Comparison of ENCODE assay signal across 8 cellular contexts in genomic region chr2:98608118-98608961, GRCh38. TPM values are rescaled to one million over a fixed set of nuclear protein-coding genes. Genes with fewer than 3 reads are reported as not detected.
A peak's percentile ranks its signal among the peaks of the same experiment; 100 is the strongest.
DNase-seq lines count a peak whose midpoint lies in the region; TF ChIP-seq lines count a peak whose summit lies in the region.

COA5 (minus strand) TSS chr2:98608512; CDS start chr2:98608405, 107 bp downstream.
UNC50 (plus strand) TSS chr2:98608589; CDS start chr2:98609760, 1,171 bp downstream.

- no peak within 1 kb of the TSS for H3K4ac ChIP-seq in H9 (ENCODE audit: low read depth, low read length)

- peak within 1 kb of the TSS; percentile 94 for H3K4me3 ChIP-seq in MG63

- no peak within 1 kb of the TSS for H4K91ac ChIP-seq in H9 (ENCODE audit: insufficient read length, low read depth, low read length)

- H3K4me3 Mint-ChIP-seq in H9, result peak within 1 kb of the TSS; percentile 85 to 86
- peak within 1 kb of the TSS; percentile 92 for H3K4me3 Mint-ChIP-seq in nephron progenitor cell
- H3K4me3 Mint-ChIP-seq in stimulated activated naive CD8-positive, alpha-beta T cell treated with anti-CD3 and anti-CD28 coated beads, Interleukin-15, Interleukin-2, amounts not matched to agents 100 ng/mL and 50 ng/mL, for 24 hours, result peak within 1 kb of the TSS; percentile 99

- H3K79me1 ChIP-seq in H9 (ENCODE audit: insufficient read depth, low read depth, low read length, poor library complexity, severe bottlenecking), result peaks cover 7% of the 10 kb centered on the region

- no peak within 1 kb of the TSS for H4K5ac ChIP-seq in H9 (ENCODE audit: insufficient read length, low read depth, low read length)

- H3K9me3 ChIP-seq in H9 (ENCODE audit: control insufficient read depth, low read depth, low read length) (no peaks in the 10 kb centered on the region), MG63 (no peaks in the 10 kb centered on the region)

- H3K23me2 ChIP-seq in H9 (ENCODE audit: insufficient read length, low read depth, low read length, poor library complexity, severe bottlenecking), result peaks cover 14% of the 10 kb centered on the region

- H2BK15ac ChIP-seq in H9 (ENCODE audit: low read depth, low read length), result no peak within 1 kb of the TSS

- TF ChIP-seq CTCF in H9 (conservative IDR thresholded peaks at IDR 0.05) (peak; percentile 9; the same call in 1 of the 3 replicates), nephron progenitor cell (IDR thresholded peaks at IDR 0.05) (no peak)

- no peaks in the 10 kb centered on the region for H3K9me3 Mint-ChIP-seq in H9
- no peaks in the 10 kb centered on the region for H3K9me3 Mint-ChIP-seq in nephron progenitor cell
- no peaks in the 10 kb centered on the region for H3K9me3 Mint-ChIP-seq in stimulated activated naive CD8-positive, alpha-beta T cell treated with anti-CD3 and anti-CD28 coated beads, Interleukin-15, Interleukin-2, amounts not matched to agents 100 ng/mL and 50 ng/mL, for 24 hours

- H3K27ac ChIP-seq in H9 (ENCODE audit: insufficient read length, low read depth, low read length), result no peak within 1 kb of the TSS

- H2BK20ac ChIP-seq in H9 (ENCODE audit: low read depth, low read length, poor library complexity, severe bottlenecking), result no peak within 1 kb of the TSS

- no peak within 1 kb of the TSS for H2BK120ac ChIP-seq in H9 (ENCODE audit: low read depth, low read length, poor library complexity, severe bottlenecking)

- no peak within 1 kb of the TSS for H2AK5ac ChIP-seq in H9 (ENCODE audit: insufficient read length, low read length)

- no peaks in the 10 kb centered on the region; the same call in 1 of the 2 replicates for H3K4me1 ChIP-seq in H9 (ENCODE audit: insufficient read depth, low read length)

- H2AFZ ChIP-seq in H9 (ENCODE audit: low read length), result no peak within 1 kb of the TSS

- H3K27me3 Mint-ChIP-seq in H9 (ENCODE audit: low read depth) (no peaks in the 10 kb centered on the region), nephron progenitor cell (ENCODE audit: low read depth, poor library complexity) (no peaks in the 10 kb centered on the region)
- H3K27me3 Mint-ChIP-seq in stimulated activated naive CD8-positive, alpha-beta T cell treated with anti-CD3 and anti-CD28 coated beads, Interleukin-15, Interleukin-2, amounts not matched to agents 100 ng/mL and 50 ng/mL, for 24 hours, result no peaks in the 10 kb centered on the region

- H3K9ac ChIP-seq in H9 (ENCODE audit: extremely low read depth, insufficient read length, low read length), result peak within 1 kb of the TSS; percentile 86

- H3K36me3 ChIP-seq in MG63, result peaks cover 44% of the 10 kb centered on the region

- H3K23ac ChIP-seq in H9 (ENCODE audit: insufficient read length, low read depth, low read length), result no peak within 1 kb of the TSS

- H3K36me3 Mint-ChIP-seq in H9 (ENCODE audit: insufficient read depth in 1 of 3, low read depth in 3 of 3), result peaks cover 4 to 38% (median 36%) of the 10 kb centered on the region in 3 experiments; a peak in 6 of 7 replicates
- peaks cover 29% of the 10 kb centered on the region for H3K36me3 Mint-ChIP-seq in nephron progenitor cell (ENCODE audit: low read depth)
- H3K36me3 Mint-ChIP-seq in stimulated activated naive CD8-positive, alpha-beta T cell treated with anti-CD3 and anti-CD28 coated beads, Interleukin-15, Interleukin-2, amounts not matched to agents 100 ng/mL and 50 ng/mL, for 24 hours (ENCODE audit: low read depth), result peaks cover 34% of the 10 kb centered on the region

- no peak within 1 kb of the TSS for H2BK5ac ChIP-seq in H9 (ENCODE audit: insufficient read length, low read length)

- H3K27ac Mint-ChIP-seq in H9, result peak within 1 kb of the TSS; percentile 92 to 96 (median 96)
- peak within 1 kb of the TSS; percentile 98 for H3K27ac Mint-ChIP-seq in nephron progenitor cell
- H3K27ac Mint-ChIP-seq in stimulated activated naive CD8-positive, alpha-beta T cell treated with anti-CD3 and anti-CD28 coated beads, Interleukin-15, Interleukin-2, amounts not matched to agents 100 ng/mL and 50 ng/mL, for 24 hours, result peak within 1 kb of the TSS; percentile 98

- peaks cover 4% of the 10 kb centered on the region for H4K20me1 ChIP-seq in H9 (ENCODE audit: control insufficient read depth, insufficient read depth, insufficient read length)

- H3K56ac ChIP-seq in H9 (ENCODE audit: insufficient read length, low read depth, low read length), result no peak within 1 kb of the TSS

- H3K18ac ChIP-seq in H9 (ENCODE audit: insufficient read length, low read depth, low read length), result peak within 1 kb of the TSS; percentile 84

- WGBS in H9 (ENCODE audit: extremely low coverage, insufficient read length, low lambda C conversion rate), result no CpG with 5 or more reads among the region's 92 CpGs

- H3K4me1 Mint-ChIP-seq in H9 (peaks cover 18 to 21% of the 10 kb centered on the region in 2 experiments), nephron progenitor cell (peaks cover 40% of the 10 kb centered on the region)
- peaks cover 67% of the 10 kb centered on the region for H3K4me1 Mint-ChIP-seq in stimulated activated naive CD8-positive, alpha-beta T cell treated with anti-CD3 and anti-CD28 coated beads, Interleukin-15, Interleukin-2, amounts not matched to agents 100 ng/mL and 50 ng/mL, for 24 hours (ENCODE audit: low read depth)

- H3K79me2 ChIP-seq in H9 (ENCODE audit: insufficient read depth, low read length), result peaks cover 15% of the 10 kb centered on the region; the same call in 1 of the 2 replicates

- H4K8ac ChIP-seq in H9 (replicated peaks; ENCODE audit: insufficient read length, low read depth, low read length), result no peak within 1 kb of the TSS

- H3T11ph ChIP-seq in H9 (ENCODE audit: low read length), result no peak within 1 kb of the TSS

- peak within 1 kb of the TSS; percentile 97 for H3K4me2 ChIP-seq in H9 (ENCODE audit: insufficient read depth, insufficient read length, low read length)

- peak; percentile 93 for DNase-seq in ELR (ENCODE audit: low read depth)
- DNase-seq in H9, result peak; percentile 87
- peak; percentile 93 for DNase-seq in MG63
- peak; percentile 81 to 83 for DNase-seq in SHP77 (lab: John Stamatoyannopoulos, UW)
- DNase-seq in activated effector memory CD4-positive, alpha-beta T cell treated with Interleukin-2 at 50 U/mL for 16 hours, result peak; percentile 90
- DNase-seq in fibroblast of the conjunctiva (ENCODE audit: low read depth), result peak; percentile 72
- peak; percentile 90 for DNase-seq in nephron progenitor cell

- no peak within 1 kb of the TSS for H2BK12ac ChIP-seq in H9 (ENCODE audit: insufficient read length, low read depth, low read length)

- H3K27me3 ChIP-seq in H9 (ENCODE audit: insufficient read depth, low read length) (no peaks in the 10 kb centered on the region), MG63 (no peaks in the 10 kb centered on the region)

- H3K14ac ChIP-seq in H9 (ENCODE audit: insufficient read depth, low read length), result peak within 1 kb of the TSS; percentile 84

RNA-seq across cellular contexts. Expression of gene COA5, which starts in this region (rescaled TPM):
- 23.6 and 24.5 TPM in 2 replicates for total RNA-seq in H9 (2021)
- 28.1 and 42.9 TPM in 2 replicates for total RNA-seq in MG63 (2014; rRNA removed; shearing (Covaris generic); ENCODE audit: low replicate concordance)

RNA-seq across cellular contexts. Expression of gene UNC50, which starts in this region (rescaled TPM):
- total RNA-seq in H9 (2021), result 35.4 and 35.6 TPM in 2 replicates
- 31.5 and 54.3 TPM in 2 replicates for total RNA-seq in MG63 (2014; rRNA removed; shearing (Covaris generic); ENCODE audit: low replicate concordance)
